ENCODE assay signal across 24 cellular contexts in genomic region chr2:36483290-36483689, GRCh38.
DNase-seq lines count a peak whose midpoint lies in the region; ATAC-seq, FAIRE-seq and TF ChIP-seq lines count a peak whose summit lies in the region.
"Had no signal": no experiment of that assay in that cellular context is flagged by ENCODE, and none has a peak within 500 bp of the region (broad histone marks: within the 10 kb centered on the region; RNA-seq: fewer than 3 reads in every experiment).

No MANE protein-coding gene starts in this region.

- H4K20me1 ChIP-seq in PC-3 (ENCODE audit: low read length): no peaks in the 10 kb centered on the region

- DNase-seq in A549 (ENCODE audit: low read depth in 1 of 2, low spot score in 1 of 2): no peak
- DNase-seq in PC-3: no peak
- DNase-seq in esophagus muscularis mucosa (ENCODE audit: extremely low spot score): no peak
- no peak for DNase-seq in kidney tubule cell (ENCODE audit: low spot score)
- DNase-seq in HTR-8/SVneo (ENCODE audit: insufficient read length, low spot score): no peak
- DNase-seq in thyroid gland: no peak
- DNase-seq in DMS79 (lab: John Stamatoyannopoulos, UW): no peak
- DNase-seq: activated CD4-positive, alpha-beta memory T cell treated with anti-CD3 and anti-CD28 coated beads, Interleukin-2, amount 10 ng/mL, durations not matched to agents 7 days and 5 days; C1 segment of cervical spinal cord; effector memory CD4-positive, alpha-beta T cell; foreskin melanocyte; H7; NCI-H1694 treated with DMSO at 0.1 percent for 48 hours; NCI-H69; Right ventricle myocardium superior; small intestine; stimulated activated CD4-positive, alpha-beta T cell treated with anti-CD3 and anti-CD28 coated beads, Interleukin-1b, Interleukin-23, amount 100 ng/mL, for 48 hours; T-cell; uterus had no signal

- H3K4me2 ChIP-seq in A549: peak overlapping the region; percentile 50
- H3K4me2 ChIP-seq in PC-3 (ENCODE audit: low read length): 0 out of 2 replicates have a peak overlapping the region, but pooled peaks have one; percentile 43

- POLR2A ChIA-PET in A549 (lab: Yijun Ruan, JAX): no interaction called here
- POLR2A ChIA-PET in PC-3 (lab: Charles Lee; ENCODE audit: unreplicated experiment): interaction anchor here (0.6 kb wide), 1 partner anchor 9 kb away, joined by 4 read pairs; no protein-coding TSS in a partner anchor

- no peak overlapping the region for H2AFZ ChIP-seq in PC-3 (ENCODE audit: low read length)

- TF ChIP-seq EP300 in A549 (IDR thresholded peaks at IDR 0.05) (no peak), esophagus muscularis mucosa (IDR thresholded peaks at IDR 0.05) (no peak)

- H3K4me1 ChIP-seq in A549: peaks cover 99% of the 10 kb centered on the region
- H3K4me1 ChIP-seq in PC-3 (ENCODE audit: insufficient read depth, low read length): peaks cover 74% of the 10 kb centered on the region
- H3K4me1 ChIP-seq in esophagus muscularis mucosa: peaks cover 50 to 78% (median 71%) of the 10 kb centered on the region in 4 donors
- H3K4me1 ChIP-seq in rectal smooth muscle tissue (ENCODE audit: control insufficient read depth, insufficient read depth, low read length): peaks cover 40% of the 10 kb centered on the region
- H3K4me1 ChIP-seq in thyroid gland: peaks cover 43 to 63% of the 10 kb centered on the region in 2 donors

- H3K27me3 ChIP-seq in PC-3 (ENCODE audit: low read length) (no peaks in the 10 kb centered on the region), esophagus muscularis mucosa (no peaks in the 10 kb centered on the region), rectal smooth muscle tissue (ENCODE audit: control insufficient read depth, insufficient read depth, low read length) (no peaks in the 10 kb centered on the region), thyroid gland (no peaks in the 10 kb centered on the region)
- H3K27me3 ChIP-seq: uterus had no signal

- H3F3A ChIP-seq in PC-3 (ENCODE audit: low read length, unreplicated experiment): no peaks in the 10 kb centered on the region

- H3K27ac ChIP-seq in A549 (peak overlapping the region; percentile 84 to 87), PC-3 (ENCODE audit: low read length) (peak overlapping the region; percentile 27; the same call in 1 of the 2 replicates), esophagus muscularis mucosa (replicated peaks in 1 of 4) (peak overlapping the region; percentile 73 to 85 (median 77)), rectal smooth muscle tissue (ENCODE audit: low read depth, low read length) (peak overlapping the region; percentile 80), thyroid gland (peak overlapping the region in 1 of 3 donors; percentile 34)
- H3K27ac ChIP-seq: uterus had no signal

- FAIRE-seq in A549 (lab: Jason Lieb, UNC) (no peak), HTR-8/SVneo (lab: Jason Lieb, UNC) (no peak)
- FAIRE-seq: D721Med, GM12892, islet of Langerhans, small intestine had no signal

- TF ChIP-seq RAD21 in A549 (conservative IDR thresholded peaks at IDR 0.05 in 1 of 2, IDR thresholded peaks at IDR 0.05 in 1 of 2): no peak

- H3K4me3 ChIP-seq in A549 (no peak overlapping the region), PC-3 (ENCODE audit: low read length) (no peak overlapping the region), esophagus muscularis mucosa (no peak overlapping the region), rectal smooth muscle tissue (ENCODE audit: low read length) (no peak overlapping the region), thyroid gland (replicated peaks in 1 of 3) (no peak overlapping the region)
- H3K4me3 ChIP-seq: uterus had no signal

- H3K9me3 ChIP-seq in A549 (no peaks in the 10 kb centered on the region), PC-3 (ENCODE audit: low read length) (no peaks in the 10 kb centered on the region), esophagus muscularis mucosa (no peaks in the 10 kb centered on the region), thyroid gland (no peaks in the 10 kb centered on the region)
- H3K9me3 ChIP-seq: uterus had no signal

- intact Hi-C loops in PC-3 (cut with micrococcal nuclease) (no loop called here), esophagus muscularis mucosa (cut with DNase I) (no loop called here), thyroid gland (cut with DNase I) (loop anchor here (5.0 kb wide), 1 partner anchor 131 kb away; no protein-coding TSS in a partner anchor)

- BruUV-seq in PC-3 (replicated peaks; lab: Mats Ljungman, UMichigan): no TSS peak

- peaks cover 57% of the 10 kb centered on the region for H3K36me3 ChIP-seq in PC-3 (ENCODE audit: low read depth, low read length)
- peaks cover 4 to 52% (median 39%) of the 10 kb centered on the region in 4 donors for H3K36me3 ChIP-seq in esophagus muscularis mucosa
- H3K36me3 ChIP-seq in rectal smooth muscle tissue (ENCODE audit: control insufficient read depth, insufficient read depth, low read length): peaks cover 13% of the 10 kb centered on the region
- peaks cover 6 to 27% of the 10 kb centered on the region in 2 donors for H3K36me3 ChIP-seq in thyroid gland
- H3K36me3 ChIP-seq: uterus had no signal

- no peak for ATAC-seq in A549
- ATAC-seq in PC-3: no peak
- ATAC-seq: activated CD4-positive, CD25-positive, alpha-beta regulatory T cell treated with anti-CD3 and anti-CD28 coated beads, Interleukin-2, amount 50 U/mL, for 24 hours; T-cell had no signal

- H3K79me2 ChIP-seq in PC-3 (ENCODE audit: low read length): peaks cover 42% of the 10 kb centered on the region

- no peak for TF ChIP-seq POLR2A in A549 (IDR thresholded peaks at IDR 0.05; ENCODE audit: low read length)
- no peak for TF ChIP-seq POLR2A in esophagus muscularis mucosa (IDR thresholded peaks at IDR 0.05; ENCODE audit: low read depth)
- TF ChIP-seq POLR2A in thyroid gland (IDR thresholded peaks at IDR 0.05): no peak

- TF ChIP-seq CTCF in A549 (IDR thresholded peaks at IDR 0.05) (no peak), PC-3 (conservative IDR thresholded peaks at IDR 0.05; ENCODE audit: low read depth, low read length) (no peak), esophagus muscularis mucosa (IDR thresholded peaks at IDR 0.05) (no peak), thyroid gland (IDR thresholded peaks at IDR 0.05) (no peak)

- no peaks in the 10 kb centered on the region for H3K9me2 ChIP-seq in PC-3 (replicated peaks; ENCODE audit: low read length)

- no peak overlapping the region for H3K9ac ChIP-seq in PC-3 (ENCODE audit: low read length)
- H3K9ac ChIP-seq in rectal smooth muscle tissue (ENCODE audit: low read length): no peak overlapping the region

- 94% methylated on average over 4 of the region's 4 CpGs for WGBS in A549 (ENCODE audit: missing lambda C conversion rate)
- WGBS in esophagus muscularis mucosa: 93% methylated on average over 4 of the region's 4 CpGs
- 93 to 96% methylated on average over 4 of the region's 4 CpGs for WGBS in thyroid gland, 2 donors

- CTCF ChIA-PET in A549 (lab: Yijun Ruan, JAX): interaction anchor here (1.0 to 5.4 kb wide), 6 partner anchors 8 to 131 kb away, joined by 3 to 30 read pairs (median 4); partner anchors contain the start of gene CRIM1
- CTCF ChIA-PET in PC-3 (lab: Charles Lee): no interaction called here

TF ChIP-seq in A549, 52 proteins besides CTCF, POLR2A, EP300 and RAD21:
- TF ChIP-seq RCOR1 (IDR thresholded peaks at IDR 0.05; ENCODE audit: low read depth, low read length): no peak
- no peak for TF ChIP-seq E2F6 (IDR thresholded peaks at IDR 0.05; ENCODE audit: borderline replicate concordance, low read depth)
- TF ChIP-seq POLR2AphosphoS2 (conservative IDR thresholded peaks at IDR 0.05; ENCODE audit: low read length): no peak
- no peak for TF ChIP-seq ZC3H11A (IDR thresholded peaks at IDR 0.05)
- no peak for TF ChIP-seq BHLHE40 (IDR thresholded peaks at IDR 0.05; ENCODE audit: low read depth, low read length)
- TF ChIP-seq NR3C1 (IDR thresholded peaks at IDR 0.05): no peak
- TF ChIP-seq RFX5 (IDR thresholded peaks at IDR 0.05): no peak
- TF ChIP-seq HMGXB4 (CRISPR knock-in tag; IDR thresholded peaks at IDR 0.05; ENCODE audit: borderline replicate concordance): no peak
- no peak for TF ChIP-seq ZFP36 (IDR thresholded peaks at IDR 0.05; ENCODE audit: borderline replicate concordance, partially characterized antibody)
- no peak for TF ChIP-seq SREBF2 (IDR thresholded peaks at IDR 0.05)
- TF ChIP-seq NFE2L2 (conservative IDR thresholded peaks at IDR 0.05; ENCODE audit: low read length): no peak
- TF ChIP-seq JUN (IDR thresholded peaks at IDR 0.05): no peak
- TF ChIP-seq HES2 (IDR thresholded peaks at IDR 0.05): no peak
- TF ChIP-seq FOXS1 (CRISPR knock-in tag; IDR thresholded peaks at IDR 0.05): no peak
- TF ChIP-seq CEBPB (IDR thresholded peaks at IDR 0.05): no peak
- no peak for TF ChIP-seq ESRRA (IDR thresholded peaks at IDR 0.05; ENCODE audit: borderline replicate concordance, low read length)
- no peak for TF ChIP-seq KDM1A (IDR thresholded peaks at IDR 0.05; ENCODE audit: low read depth)
- no peak for TF ChIP-seq CBX8 (IDR thresholded peaks at IDR 0.05)
- no peak for TF ChIP-seq TFCP2L1 (CRISPR knock-in tag; IDR thresholded peaks at IDR 0.05)
- no peak for TF ChIP-seq FOSB (CRISPR knock-in tag; IDR thresholded peaks at IDR 0.05)
